ENCODE assay signal across 20 cellular contexts in the genomic region with DNA sequence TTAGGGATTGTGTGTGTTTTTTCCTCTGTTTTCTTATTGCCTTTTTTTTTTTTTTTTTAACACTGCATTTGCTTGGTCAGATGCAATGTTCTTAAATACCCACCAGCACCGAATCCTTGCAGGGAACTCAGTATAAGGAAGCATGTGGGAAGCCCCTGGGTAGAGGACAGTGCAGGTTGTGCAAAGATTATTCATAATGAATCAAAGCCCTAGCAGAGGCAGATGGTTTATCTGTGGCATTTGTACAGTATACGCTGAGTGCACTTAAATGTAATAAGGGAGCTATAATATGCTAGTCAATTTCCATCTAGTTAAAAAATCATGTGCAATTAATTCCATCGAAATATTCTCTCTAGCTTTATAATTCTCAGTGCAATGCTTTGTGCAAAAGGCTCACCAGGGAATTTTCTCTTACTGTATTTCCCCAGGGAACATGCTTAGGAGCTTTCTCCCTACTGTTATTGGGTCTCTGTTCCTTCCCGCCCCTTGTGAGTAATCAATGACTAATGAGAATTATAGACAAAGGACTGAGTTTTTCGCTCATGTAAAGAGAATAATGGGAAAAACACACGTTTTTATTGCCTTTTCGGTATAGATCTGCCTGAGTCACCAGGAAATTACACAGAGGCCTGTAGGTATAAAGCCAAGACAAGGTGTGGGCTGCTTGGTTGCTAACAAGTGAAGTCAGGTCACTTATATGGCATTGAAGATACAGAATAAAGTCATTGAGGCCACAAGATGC.
DNase-seq lines count a peak whose midpoint lies in the region; ATAC-seq and TF ChIP-seq lines count a peak whose summit lies in the region.
"Had no signal": no experiment of that assay in that cellular context is flagged by ENCODE, and none has a peak within 500 bp of the region (broad histone marks: within the 10 kb centered on the region; RNA-seq: fewer than 3 reads in every experiment).

No MANE protein-coding gene starts in this region.

- intact Hi-C loops in left cardiac atrium (cut with DNase I): no loop called here

- no peaks in the 10 kb centered on the region for H3K27me3 ChIP-seq in brain microvascular endothelial cell (replicated peaks)
- H3K27me3 ChIP-seq: body of pancreas, dorsolateral prefrontal cortex, stomach had no signal

- in situ Hi-C loops in brain microvascular endothelial cell (cut with HindIII; ENCODE audit: low pct_ligation_motif_present, low sequenced_read_pairs): no loop called here

- H3K27ac Mint-ChIP-seq in activated naive CD4-positive, alpha-beta T cell treated with anti-CD3 and anti-CD28 coated beads, Interleukin-2, amount 50 U/mL, for 72 hours: no peak overlapping the region
- H3K27ac Mint-ChIP-seq: activated CD8-positive, alpha-beta memory T cell treated with anti-CD3 and anti-CD28 coated beads, Interleukin-2, amount 10 ng/mL, durations not matched to agents 7 days and 5 days; progenitor cell of endocrine pancreas; T-helper 1 cell treated with Interleukin-12 subunit alpha and Interleukin-12 subunit beta and Interleukin-4 antibody, amounts not matched to agents 30 μg/mL and 1 μg/mL, for 36 hours had no signal

- H3K9me3 Mint-ChIP-seq in activated naive CD4-positive, alpha-beta T cell treated with anti-CD3 and anti-CD28 coated beads, Interleukin-2, amount 50 U/mL, for 72 hours: peaks cover 0 to 4% of the 10 kb centered on the region in 2 donors
- H3K9me3 Mint-ChIP-seq: T-helper 1 cell treated with Interleukin-12 subunit alpha and Interleukin-12 subunit beta and Interleukin-4 antibody, amounts not matched to agents 30 μg/mL and 1 μg/mL, for 36 hours had no signal

- no peak overlapping the region for H3K4me3 ChIP-seq in brain microvascular endothelial cell (ENCODE audit: low read depth, low read length)
- H3K4me3 ChIP-seq: body of pancreas, dorsolateral prefrontal cortex, stomach had no signal

- H3K27ac ChIP-seq in brain microvascular endothelial cell: peak overlapping the region; percentile 72
- H3K27ac ChIP-seq: body of pancreas, dorsolateral prefrontal cortex, stomach had no signal

- ATAC-seq in activated naive CD4-positive, alpha-beta T cell treated with anti-CD3 and anti-CD28 coated beads, Interleukin-2, amount 50 U/mL, for 72 hours: no peak
- ATAC-seq in left cardiac atrium: no peak
- ATAC-seq: activated CD4-positive, CD25-positive, alpha-beta regulatory T cell treated with anti-CD3 and anti-CD28 coated beads, Interleukin-2, amount 50 U/mL, for 24 hours; activated CD8-positive, alpha-beta memory T cell treated with anti-CD3 and anti-CD28 coated beads, Interleukin-2, amount 10 ng/mL, durations not matched to agents 7 days and 5 days; body of pancreas; left ventricle myocardium superior; Right ventricle myocardium inferior had no signal

- no peak for TF ChIP-seq CTCF in brain microvascular endothelial cell (IDR thresholded peaks at IDR 0.05; ENCODE audit: low read depth, low read length, missing control alignments)

- no peaks in the 10 kb centered on the region for H3K36me3 ChIP-seq in brain microvascular endothelial cell (replicated peaks)
- H3K36me3 ChIP-seq: stomach had no signal

- no peaks in the 10 kb centered on the region for H3K36me3 Mint-ChIP-seq in activated naive CD4-positive, alpha-beta T cell treated with anti-CD3 and anti-CD28 coated beads, Interleukin-2, amount 50 U/mL, for 72 hours
- H3K36me3 Mint-ChIP-seq: activated CD8-positive, alpha-beta memory T cell treated with anti-CD3 and anti-CD28 coated beads, Interleukin-2, amount 10 ng/mL, durations not matched to agents 7 days and 5 days had no signal

- DNase-seq in EL (peak; percentile 84), M059J (ENCODE audit: low read depth) (peak; percentile 75), brain microvascular endothelial cell (peak; percentile 68), renal cortical epithelial cell (ENCODE audit: low read depth) (peak; percentile 80), NCI-H2029 (lab: John Stamatoyannopoulos, UW) (no peak), NCI-H2227 (lab: John Stamatoyannopoulos, UW; ENCODE audit: unreplicated experiment) (no peak), left cardiac atrium (no peak)
- no peak for DNase-seq in activated naive CD4-positive, alpha-beta T cell treated with anti-CD3 and anti-CD28 coated beads, Interleukin-2, amount 50 U/mL, for 72 hours (ENCODE audit: low spot score in 2 of 2)
- DNase-seq: activated CD8-positive, alpha-beta memory T cell treated with anti-CD3 and anti-CD28 coated beads, Interleukin-2, amount 10 ng/mL, durations not matched to agents 7 days and 5 days; body of pancreas; C1 segment of cervical spinal cord; dorsolateral prefrontal cortex; left ventricle myocardium superior; NCI-H2081; NCI-H774; stomach had no signal

Comparison
In these comparisons a context has a peak if more than half of its experiments do, and no peak if none do; other contexts are left out.
1. DNase-seq: peak in EL (single experiment), M059J (single experiment), brain microvascular endothelial cell (single experiment) and renal cortical epithelial cell (single experiment); none in NCI-H2029 (single experiment), activated naive CD4-positive, alpha-beta T cell treated with anti-CD3 and anti-CD28 coated beads, Interleukin-2, amount 50 U/mL, for 72 hours (0 of 2), NCI-H2227 (single experiment) and left cardiac atrium (single experiment).